ENCODE assay signal across 24 cellular contexts in the genomic region with DNA sequence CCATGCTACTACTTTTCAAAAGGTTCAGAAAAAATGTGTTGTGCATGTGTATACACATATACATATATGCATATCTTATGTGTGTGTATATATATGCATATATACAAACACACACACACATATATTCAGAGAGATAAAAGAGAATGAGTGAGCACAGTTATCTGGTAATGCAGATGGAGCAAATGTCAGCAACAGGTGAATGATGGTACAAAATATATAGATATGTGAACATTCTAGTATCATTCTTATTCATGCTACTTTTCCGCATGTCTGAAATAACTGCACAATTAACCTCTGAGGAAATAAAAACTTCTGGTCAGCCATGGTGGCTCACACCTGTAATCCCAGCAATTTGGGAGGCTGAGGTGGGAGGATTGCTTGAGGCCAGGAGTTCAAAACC.
"Had no signal": no experiment of that assay in that cellular context is flagged by ENCODE, and none has a peak within 500 bp of the region (broad histone marks: within the 10 kb centered on the region; RNA-seq: fewer than 3 reads in every experiment).

No MANE protein-coding gene starts in this region.

- DNase-seq: activated CD4-positive, alpha-beta T cell treated with anti-CD3 and anti-CD28 coated beads for 36 hours; activated CD4-positive, alpha-beta T cell treated with anti-CD3 and anti-CD28 coated beads, Interleukin-2, amount 50 U/mL, for 48 hours; activated CD4-positive, CD25-positive, alpha-beta regulatory T cell; activated CD8-positive, alpha-beta memory T cell treated with anti-CD3 and anti-CD28 coated beads, Interleukin-2, amount 50 U/mL, for 4 hours; activated gamma-delta T cell treated with Interleukin-2 at 50 U/mL for 16 hours; activated naive CD4-positive, alpha-beta T cell treated with anti-CD3 and anti-CD28 coated beads, Interleukin-2, amount 50 U/mL, for 16 hours; activated T-cell treated with anti-CD3 and anti-CD28 coated beads, Interleukin-2, amount 50 U/mL, for 1 hour; amniotic stem cell; dermis blood vessel endothelial cell; effector CD4-positive, alpha-beta T cell; head of caudate nucleus; hypothalamus; immature natural killer cell; kidney; left colon; lower lobe of right lung; mesendoderm; mucosa of descending colon; spleen; stimulated activated naive CD4-positive, alpha-beta T cell had no signal

- H3K27me3 ChIP-seq: right atrium auricular region, spleen, suprapubic skin, tibial nerve had no signal

- ATAC-seq: activated CD4-positive, alpha-beta T cell treated with anti-CD3 and anti-CD28 coated beads for 36 hours; natural killer cell treated with Interleukin-12 subunit alpha and Interleukin-12 subunit beta and Interleukin-15 and Interleukin-18, amount 100 ng/mL, for 72 hours had no signal

- H3K9me3 ChIP-seq: lower lobe of right lung, mucosa of descending colon, right atrium auricular region, spleen, suprapubic skin, tibial nerve had no signal

- H3K4me1 ChIP-seq: spleen had no signal

- H3K27ac ChIP-seq: lower lobe of right lung, spleen, suprapubic skin had no signal

- H3K4me3 ChIP-seq: lower lobe of right lung, mucosa of descending colon, right atrium auricular region, spleen, suprapubic skin, tibial nerve had no signal

- H3K36me3 ChIP-seq: lower lobe of right lung, right atrium auricular region, spleen, suprapubic skin, tibial nerve had no signal
